Comparison of ENCODE assay signal across 20 cellular contexts in genomic region chr13:112112534-112113276, GRCh38. TPM values are rescaled to one million over a fixed set of nuclear protein-coding genes. Genes with fewer than 3 reads are reported as not detected.
DNase-seq lines count a peak whose midpoint lies in the region; ATAC-seq and TF ChIP-seq lines count a peak whose summit lies in the region.
"Had no signal": no experiment of that assay in that cellular context is flagged by ENCODE, and none has a peak within 500 bp of the region (broad histone marks: within the 10 kb centered on the region; RNA-seq: fewer than 3 reads in every experiment).

No MANE protein-coding gene starts in this region.

- no peak overlapping the region for H3K27ac Mint-ChIP-seq in activated CD8-positive, alpha-beta memory T cell treated with anti-CD3 and anti-CD28 coated beads, Interleukin-2, amount 10 ng/mL, durations not matched to agents 7 days and 5 days
- peak overlapping the region; percentile 36 for H3K27ac Mint-ChIP-seq in neural progenitor cell
- H3K27ac Mint-ChIP-seq: CD8-positive, alpha-beta T cell had no signal

- no peaks in the 10 kb centered on the region for H3K9me3 ChIP-seq in colonic mucosa
- H3K9me3 ChIP-seq in neural progenitor cell (ENCODE audit: low read depth) = no peaks in the 10 kb centered on the region
- H3K9me3 ChIP-seq: BLaER1 had no signal

- H3K36me3 Mint-ChIP-seq in activated CD8-positive, alpha-beta memory T cell treated with anti-CD3 and anti-CD28 coated beads, Interleukin-2, amount 10 ng/mL, durations not matched to agents 7 days and 5 days = no peaks in the 10 kb centered on the region
- H3K36me3 Mint-ChIP-seq in neural progenitor cell = peaks cover 3% of the 10 kb centered on the region
- H3K36me3 Mint-ChIP-seq: CD8-positive, alpha-beta T cell had no signal

- peak; percentile 15 for DNase-seq in activated CD8-positive, alpha-beta memory T cell treated with anti-CD3 and anti-CD28 coated beads, Interleukin-2, amount 10 ng/mL, durations not matched to agents 7 days and 5 days
- no peak for DNase-seq in activated CD8-positive, alpha-beta memory T cell treated with anti-CD3 and anti-CD28 coated beads for 24 hours
- DNase-seq in colonic mucosa (peak; percentile 57), neural progenitor cell (ENCODE audit: low spot score) (no peak), ureter (ENCODE audit: low spot score) (no peak), pons (ENCODE audit: low spot score) (no peak)
- DNase-seq: Calu3, GOT3, KBM-7, MV-4-11, NCI-H2171, NCI-H446 treated with DMSO at 0.1 percent for 48 hours, OCI-M1, SHP77 had no signal

- H3K4me3 ChIP-seq in colonic mucosa (no peak overlapping the region), neural progenitor cell (no peak overlapping the region)
- H3K4me3 ChIP-seq: BLaER1, SK-N-MC had no signal

- TF ChIP-seq CTCF in colonic mucosa (IDR thresholded peaks at IDR 0.05) (no peak), neural progenitor cell (IDR thresholded peaks at IDR 0.05) (no peak)

- H3K4me1 ChIP-seq in colonic mucosa = peaks cover 9% of the 10 kb centered on the region
- peaks cover 10% of the 10 kb centered on the region for H3K4me1 ChIP-seq in neural progenitor cell

- peaks cover 16% of the 10 kb centered on the region for H3K27me3 Mint-ChIP-seq in activated CD8-positive, alpha-beta memory T cell treated with anti-CD3 and anti-CD28 coated beads, Interleukin-2, amount 10 ng/mL, durations not matched to agents 7 days and 5 days
- H3K27me3 Mint-ChIP-seq in neural progenitor cell (ENCODE audit: insufficient read depth, low read depth) = peaks cover 9% of the 10 kb centered on the region

- no peaks in the 10 kb centered on the region for H3K79me2 ChIP-seq in neural progenitor cell (ENCODE audit: low read depth)

- H2AFZ ChIP-seq in neural progenitor cell (replicated peaks) = no peak overlapping the region

- no peak for ATAC-seq in activated CD8-positive, alpha-beta memory T cell treated with anti-CD3 and anti-CD28 coated beads, Interleukin-2, amount 10 ng/mL, durations not matched to agents 7 days and 5 days
- ATAC-seq in HG03196 (IDR thresholded peaks at IDR 0.05; ENCODE audit: unreplicated experiment) = no peak
- ATAC-seq: CD8-positive, alpha-beta T cell; HepG2 had no signal

- no peak overlapping the region for H3K4me2 ChIP-seq in neural progenitor cell
- H3K4me2 ChIP-seq: BLaER1 had no signal

- H4K20me1 ChIP-seq in neural progenitor cell (ENCODE audit: low read depth) = no peaks in the 10 kb centered on the region
- H4K20me1 ChIP-seq: BLaER1 had no signal

- intact Hi-C loops in colonic mucosa (cut with DNase I) = no loop called here

- no peaks in the 10 kb centered on the region for H3F3A ChIP-seq in neural progenitor cell (ENCODE audit: low read depth)

- no peaks in the 10 kb centered on the region for H3K36me3 ChIP-seq in colonic mucosa
- no peaks in the 10 kb centered on the region for H3K36me3 ChIP-seq in neural progenitor cell
- H3K36me3 ChIP-seq: BLaER1 had no signal

- H3K9me3 Mint-ChIP-seq in activated CD8-positive, alpha-beta memory T cell treated with anti-CD3 and anti-CD28 coated beads, Interleukin-2, amount 10 ng/mL, durations not matched to agents 7 days and 5 days (ENCODE audit: low read depth) = no peaks in the 10 kb centered on the region
- H3K9me3 Mint-ChIP-seq in neural progenitor cell = no peaks in the 10 kb centered on the region
- H3K9me3 Mint-ChIP-seq: CD8-positive, alpha-beta T cell had no signal

- H3K9ac ChIP-seq in colonic mucosa (ENCODE audit: low read depth in 2 of 2, low read length in 2 of 2) (peak overlapping the region in 1 of 2 donors; percentile 1), neural progenitor cell (no peak overlapping the region)
- H3K9ac ChIP-seq: BLaER1 had no signal

- peak overlapping the region; percentile 38 for H3K27ac ChIP-seq in colonic mucosa
- no peak overlapping the region for H3K27ac ChIP-seq in neural progenitor cell
- H3K27ac ChIP-seq: BLaER1, SK-N-MC had no signal

- CTCF ChIA-PET in activated CD8-positive, alpha-beta memory T cell treated with anti-CD3 and anti-CD28 coated beads, Interleukin-2, amount 10 ng/mL, durations not matched to agents 7 days and 5 days (lab: Charles Lee) = no interaction called here

- H3K4me3 Mint-ChIP-seq in activated CD8-positive, alpha-beta memory T cell treated with anti-CD3 and anti-CD28 coated beads, Interleukin-2, amount 10 ng/mL, durations not matched to agents 7 days and 5 days = no peak overlapping the region
- H3K4me3 Mint-ChIP-seq in neural progenitor cell = no peak overlapping the region
- H3K4me3 Mint-ChIP-seq: CD8-positive, alpha-beta T cell had no signal

- H3K4me1 Mint-ChIP-seq in activated CD8-positive, alpha-beta memory T cell treated with anti-CD3 and anti-CD28 coated beads, Interleukin-2, amount 10 ng/mL, durations not matched to agents 7 days and 5 days = peaks cover 6% of the 10 kb centered on the region
- peaks cover 56% of the 10 kb centered on the region for H3K4me1 Mint-ChIP-seq in neural progenitor cell

- H3K27me3 ChIP-seq in colonic mucosa = peaks cover 4% of the 10 kb centered on the region
- H3K27me3 ChIP-seq in neural progenitor cell = peaks cover 26% of the 10 kb centered on the region

RNA-seq across cellular contexts. Expression of gene SOX1, which starts 45.8 kb away (rescaled TPM):
- not detected for total RNA-seq in activated CD8-positive, alpha-beta memory T cell treated with anti-CD3 and anti-CD28 coated beads, Interleukin-2, amount 10 ng/mL, durations not matched to agents 7 days and 5 days
- not detected for total RNA-seq in colonic mucosa
- 3.3 and 4.7 TPM in 2 replicates for total RNA-seq in neural progenitor cell (ENCODE audit: low replicate concordance)
- total RNA-seq in ureter = not detected
- total RNA-seq: Calu3; CD8-positive, alpha-beta T cell; HepG2; RPMI7951 had no signal

Comparison
In these comparisons a context has a peak if more than half of its experiments do, and no peak if none do; other contexts are left out.
1. DNase-seq: peak in activated CD8-positive, alpha-beta memory T cell treated with anti-CD3 and anti-CD28 coated beads, Interleukin-2, amount 10 ng/mL, durations not matched to agents 7 days and 5 days (single experiment) and colonic mucosa (single experiment); none in activated CD8-positive, alpha-beta memory T cell treated with anti-CD3 and anti-CD28 coated beads for 24 hours (single experiment), neural progenitor cell (single experiment), ureter (single experiment) and pons (single experiment).